ENCODE assay signal across 8 cellular contexts in the genomic region with DNA sequence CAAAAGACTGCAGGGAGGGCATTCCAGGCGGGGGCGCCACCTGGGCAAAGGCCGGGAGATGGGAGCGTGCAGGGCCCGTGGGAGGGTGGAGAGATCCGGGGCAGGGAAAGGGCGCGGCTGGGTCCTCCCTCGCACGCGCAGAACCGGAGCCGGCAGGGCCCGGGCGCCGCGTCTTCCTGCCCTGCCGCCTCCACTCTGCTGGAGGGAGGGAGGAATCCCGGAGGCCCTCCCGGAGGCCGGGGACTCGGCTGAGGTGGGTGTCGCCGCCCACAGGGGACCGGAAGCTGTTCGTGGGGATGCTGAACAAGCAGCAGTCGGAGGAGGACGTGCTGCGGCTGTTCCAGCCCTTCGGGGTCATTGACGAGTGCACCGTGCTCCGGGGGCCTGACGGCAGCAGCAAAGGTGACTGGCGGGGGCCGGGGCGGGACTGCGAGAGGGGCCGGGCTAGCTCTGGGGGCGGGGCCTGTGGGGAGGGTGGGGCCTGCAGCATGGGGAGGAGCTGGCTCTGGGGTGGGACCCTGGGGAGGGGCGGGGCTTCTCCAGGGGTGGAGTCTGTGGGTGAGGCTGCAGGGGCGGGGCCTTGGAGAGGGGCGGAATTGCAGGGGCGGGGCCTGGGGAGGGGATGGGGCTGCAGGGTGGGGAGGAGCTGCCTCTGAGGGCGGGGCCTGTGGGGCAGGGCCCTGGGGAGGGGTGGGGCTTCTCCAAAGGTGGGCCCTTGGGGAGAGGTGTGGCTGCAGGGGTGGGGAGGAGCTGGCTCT. TPM values are rescaled to one million over a fixed set of nuclear protein-coding genes. Genes with fewer than 3 reads are reported as not detected.
DNase-seq lines count a peak whose midpoint lies in the region; ATAC-seq and TF ChIP-seq lines count a peak whose summit lies in the region.

No MANE protein-coding gene starts in this region.

- no peak overlapping the region for H3K27ac ChIP-seq in Karpas-422 (ENCODE audit: low read length)
- no peak overlapping the region for H3K27ac ChIP-seq in thyroid gland

- no peaks in the 10 kb centered on the region for H3K9me2 ChIP-seq in Karpas-422 (replicated peaks; ENCODE audit: insufficient read depth, low read length)

- no peaks in the 10 kb centered on the region for H3K27me3 ChIP-seq in Karpas-422 (ENCODE audit: low read length)
- H3K27me3 ChIP-seq in thyroid gland, result no peaks in the 10 kb centered on the region

- peak overlapping the region; percentile 47 for H3K9ac ChIP-seq in Karpas-422 (ENCODE audit: low read length)

- peaks cover 7% of the 10 kb centered on the region; the same call in 1 of the 2 replicates for H3K4me1 ChIP-seq in Karpas-422 (ENCODE audit: low read length)
- peaks cover 4 to 8% of the 10 kb centered on the region in 2 donors for H3K4me1 ChIP-seq in thyroid gland

- DNase-seq in EL, result peak; percentile 85
- peak; percentile 96 for DNase-seq in Karpas-422
- DNase-seq in SHP77 treated with DMSO at 0.1 percent for 48 hours (lab: John Stamatoyannopoulos, UW), result peak; percentile 69
- peak; percentile 86 for DNase-seq in activated T-helper 9 cell treated with anti-CD3 and anti-CD28 coated beads, Interleukin-2, amount 50 U/mL, for 16 hours (ENCODE audit: low read depth)
- DNase-seq in fibroblast of villous mesenchyme (ENCODE audit: low read depth), result peak; percentile 85
- peak; percentile 44 for DNase-seq in omental fat pad (ENCODE audit: low spot score)
- peak; percentile 22 to 24 for DNase-seq in thyroid gland

- H3K4me3 ChIP-seq in Karpas-422 (ENCODE audit: low read length), result peak overlapping the region; percentile 52; the same call in 1 of the 2 replicates
- peak overlapping the region; percentile 63 for H3K4me3 ChIP-seq in fibroblast of villous mesenchyme (ENCODE audit: low read depth, low read length)
- H3K4me3 ChIP-seq in thyroid gland (replicated peaks in 1 of 3), result peak overlapping the region in 1 of 3 donors; percentile 19

- ATAC-seq in omental fat pad (ENCODE audit: low FRiP score) (peak; percentile 25), HG02610 (IDR thresholded peaks at IDR 0.05; ENCODE audit: unreplicated experiment) (no peak)

- peak overlapping the region; percentile 56 for H3K4me2 ChIP-seq in Karpas-422 (ENCODE audit: low read depth, low read length, poor library complexity, severe bottlenecking)

- H4K20me1 ChIP-seq in Karpas-422 (ENCODE audit: insufficient read depth, low read depth, low read length), result no peaks in the 10 kb centered on the region

- no peaks in the 10 kb centered on the region for H3K36me3 ChIP-seq in Karpas-422 (ENCODE audit: insufficient read depth, low read length)
- no peaks in the 10 kb centered on the region for H3K36me3 ChIP-seq in thyroid gland

- TF ChIP-seq POLR2A in thyroid gland (IDR thresholded peaks at IDR 0.05), result no peak

- peak overlapping the region; percentile 86; the same call in 1 of the 2 replicates for H2AFZ ChIP-seq in Karpas-422 (ENCODE audit: low read length)

- no peaks in the 10 kb centered on the region for H3K9me3 ChIP-seq in Karpas-422 (ENCODE audit: low read length)
- no peaks in the 10 kb centered on the region for H3K9me3 ChIP-seq in thyroid gland

- intact Hi-C loops in thyroid gland (cut with DNase I), result no loop called here

- H3K79me2 ChIP-seq in Karpas-422 (ENCODE audit: low read length), result no peaks in the 10 kb centered on the region

- 1 to 2% methylated on average over 17 to 30 of the region's 45 CpGs for WGBS in thyroid gland, 2 donors

- TF ChIP-seq CTCF in fibroblast of villous mesenchyme (IDR thresholded peaks at IDR 0.05; ENCODE audit: insufficient read depth, low read depth, low read length) (no peak), omental fat pad (IDR thresholded peaks at IDR 0.05) (no peak), thyroid gland (IDR thresholded peaks at IDR 0.05) (peak in 1 of 6 experiments; percentile 15)

RNA-seq across cellular contexts. Expression of gene CELF5, which starts 51.3 kb away (rescaled TPM):
- total RNA-seq in Karpas-422 (2014; rRNA removed; shearing (Covaris generic); ENCODE audit: low replicate concordance), result not detected in 2 replicates
- total RNA-seq in fibroblast of villous mesenchyme (under 0.01 TPM in 1 of 2 replicates, not detected in the other), omental fat pad (not detected), thyroid gland (not detected)

Comparison
In these comparisons a context has a peak if more than half of its experiments do, and no peak if none do; other contexts are left out.
1. DNase-seq: peak in every context shown above with its lines; median percentile 96 in Karpas-422; 86 in activated T-helper 9 cell treated with anti-CD3 and anti-CD28 coated beads, Interleukin-2, amount 50 U/mL, for 16 hours; 85 in EL; 85 in fibroblast of villous mesenchyme; 69 in SHP77 treated with DMSO at 0.1 percent for 48 hours; 44 in omental fat pad; 23 in thyroid gland.